9 cellular contexts compared by ENCODE assay signal in the genomic region with DNA sequence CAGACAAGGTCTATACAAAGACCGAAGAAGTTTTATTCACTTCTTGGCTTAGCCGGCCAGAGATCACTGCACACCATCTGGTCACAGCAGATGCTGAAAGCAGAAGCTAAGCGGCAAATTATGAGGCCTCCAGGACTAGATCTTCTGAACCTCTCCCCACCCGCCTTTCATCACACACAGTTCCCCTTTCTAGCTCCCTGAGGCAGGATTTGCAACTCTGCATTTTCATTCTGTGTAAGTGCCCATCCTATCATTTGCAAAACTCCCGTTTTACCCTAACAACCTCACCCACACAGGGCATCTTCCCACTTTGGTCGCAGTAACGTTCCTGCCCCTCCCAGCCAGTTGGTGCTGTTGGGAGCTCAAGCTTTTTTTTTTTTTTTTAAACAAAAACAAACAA. TPM values are rescaled to one million over a fixed set of nuclear protein-coding genes. Genes with fewer than 3 reads are reported as not detected.
DNase-seq lines count a peak whose midpoint lies in the region; ATAC-seq and TF ChIP-seq lines count a peak whose summit lies in the region.
"Had no signal": no experiment of that assay in that cellular context is flagged by ENCODE, and none has a peak within 500 bp of the region (broad histone marks: within the 10 kb centered on the region; RNA-seq: fewer than 3 reads in every experiment).

No MANE protein-coding gene starts in this region.

- H3K4me3 ChIP-seq in GM12864 (ENCODE audit: low read depth, low read length) (peak overlapping the region; percentile 17; the same call in 1 of the 2 replicates), HAP-1 (no peak overlapping the region), ovary (no peak overlapping the region)
- H3K4me3 ChIP-seq in CD8-positive, alpha-beta memory T cell (ENCODE audit: low read length) = no peak overlapping the region
- H3K4me3 ChIP-seq: ascending aorta had no signal

- no peak for TF ChIP-seq EP300 in ovary (IDR thresholded peaks at IDR 0.05)

- CTCF ChIA-PET in CD8-positive, alpha-beta memory T cell (lab: Charles Lee) = interaction anchor here (1.5 to 5.0 kb wide), 3 partner anchors 16 to 273 kb away, joined by 3 to 59 read pairs (median 8); a partner anchor contains a TSS

- H3K36me3 Mint-ChIP-seq in stimulated activated naive B cell treated with anti-CD40 and anti-IgM and Interleukin-4, amounts not matched to agents 10 μg/mL and 1 μg/mL and 100 μg/mL, for 72 hours = peaks cover 8 to 10% of the 10 kb centered on the region in 2 donors
- peaks cover 0 to 7% (median 2%) of the 10 kb centered on the region in 3 donors for H3K36me3 Mint-ChIP-seq in CD8-positive, alpha-beta memory T cell

- H3K27me3 ChIP-seq in HAP-1 (ENCODE audit: low read depth) = no peaks in the 10 kb centered on the region
- no peaks in the 10 kb centered on the region for H3K27me3 ChIP-seq in CD8-positive, alpha-beta memory T cell (ENCODE audit: insufficient read depth, low read length, poor library complexity, severe bottlenecking)
- no peaks in the 10 kb centered on the region for H3K27me3 ChIP-seq in ovary
- H3K27me3 ChIP-seq: ascending aorta had no signal

- in situ Hi-C loops in HAP-1 (cut with MboI; ENCODE audit: low sequenced_read_pairs) = no loop called here

- peak overlapping the region; percentile 65 to 78 for H3K4me3 Mint-ChIP-seq in stimulated activated naive B cell treated with anti-CD40 and anti-IgM and Interleukin-4, amounts not matched to agents 10 μg/mL and 1 μg/mL and 100 μg/mL, for 72 hours
- H3K4me3 Mint-ChIP-seq in CD8-positive, alpha-beta memory T cell = peak overlapping the region in 1 of 7 donors; percentile 10

- peaks cover 0 to 1% of the 10 kb centered on the region in 2 donors for H3K9me3 Mint-ChIP-seq in stimulated activated naive B cell treated with anti-CD40 and anti-IgM and Interleukin-4, amounts not matched to agents 10 μg/mL and 1 μg/mL and 100 μg/mL, for 72 hours
- H3K9me3 Mint-ChIP-seq in CD8-positive, alpha-beta memory T cell = peaks cover 0 to 2% (median 0%) of the 10 kb centered on the region in 5 donors

- TF ChIP-seq POLR2A in ovary (IDR thresholded peaks at IDR 0.05) = no peak

- peaks cover 7% of the 10 kb centered on the region; the same call in 1 of the 2 replicates for H3K4me1 ChIP-seq in HAP-1
- peaks cover 10% of the 10 kb centered on the region for H3K4me1 ChIP-seq in CD8-positive, alpha-beta memory T cell (ENCODE audit: insufficient read depth, low read length)
- H3K4me1 ChIP-seq in ovary (ENCODE audit: insufficient read depth) = peaks cover 6% of the 10 kb centered on the region

- H3K36me3 ChIP-seq in HAP-1 (replicated peaks) (peaks cover 8% of the 10 kb centered on the region), ovary (no peaks in the 10 kb centered on the region)
- H3K36me3 ChIP-seq in CD8-positive, alpha-beta memory T cell (ENCODE audit: insufficient read depth, low read length) = no peaks in the 10 kb centered on the region

- intact Hi-C loops in ovary (cut with DNase I) = no loop called here

- H3K27ac ChIP-seq in CD8-positive, alpha-beta memory T cell (ENCODE audit: low read depth, low read length) = no peak overlapping the region
- H3K27ac ChIP-seq in ovary = no peak overlapping the region
- H3K27ac ChIP-seq: ascending aorta had no signal

- DNase-seq in GM12864 (ENCODE audit: low read depth) (peak; percentile 92), HAP-1 (ENCODE audit: low spot score in 2 of 2) (peak; percentile 6 to 40), NCI-H2227 treated with DMSO at 0.1 percent for 48 hours (lab: John Stamatoyannopoulos, UW) (peak; percentile 64), fibroblast of gingiva (ENCODE audit: low read depth) (peak; percentile 12), ovary (no peak), NCI-H2107 treated with DMSO at 0.1 percent for 48 hours (lab: John Stamatoyannopoulos, UW; ENCODE audit: unreplicated experiment) (no peak)
- peak; percentile 81 for DNase-seq in stimulated activated naive B cell treated with anti-CD40 and anti-IgM and Interleukin-4, amounts not matched to agents 10 μg/mL and 1 μg/mL and 100 μg/mL, for 72 hours
- DNase-seq in CD8-positive, alpha-beta memory T cell = no peak

- POLR2A ChIA-PET in CD8-positive, alpha-beta memory T cell (lab: Charles Lee) = no interaction called here

- no peak for TF ChIP-seq CTCF in GM12864 (IDR thresholded peaks at IDR 0.05; ENCODE audit: low read depth, low read length, missing control alignments)
- TF ChIP-seq CTCF in ovary (IDR thresholded peaks at IDR 0.05) = no peak

- no peaks in the 10 kb centered on the region for H3K27me3 Mint-ChIP-seq in stimulated activated naive B cell treated with anti-CD40 and anti-IgM and Interleukin-4, amounts not matched to agents 10 μg/mL and 1 μg/mL and 100 μg/mL, for 72 hours
- H3K27me3 Mint-ChIP-seq in CD8-positive, alpha-beta memory T cell = no peaks in the 10 kb centered on the region

- peaks cover 29 to 63% of the 10 kb centered on the region in 2 donors for H3K4me1 Mint-ChIP-seq in stimulated activated naive B cell treated with anti-CD40 and anti-IgM and Interleukin-4, amounts not matched to agents 10 μg/mL and 1 μg/mL and 100 μg/mL, for 72 hours
- peaks cover 13 to 30% (median 28%) of the 10 kb centered on the region in 3 donors for H3K4me1 Mint-ChIP-seq in CD8-positive, alpha-beta memory T cell

- ATAC-seq in stimulated activated naive B cell treated with anti-CD40 and anti-IgM and Interleukin-4, amounts not matched to agents 10 μg/mL and 1 μg/mL and 100 μg/mL, for 72 hours (replicated peaks) = peak; percentile 58 to 63

- 46 to 57% (median 49%) methylated on average over 7 of the region's 7 CpGs for WGBS in ovary, 3 donors

- peak overlapping the region; percentile 100 for H3K27ac Mint-ChIP-seq in stimulated activated naive B cell treated with anti-CD40 and anti-IgM and Interleukin-4, amounts not matched to agents 10 μg/mL and 1 μg/mL and 100 μg/mL, for 72 hours
- H3K27ac Mint-ChIP-seq in CD8-positive, alpha-beta memory T cell = peak overlapping the region in 2 of 8 donors; percentile 35 to 36

- H3K9me3 ChIP-seq in HAP-1 = peaks cover 3% of the 10 kb centered on the region; the same call in 1 of the 2 replicates
- H3K9me3 ChIP-seq in CD8-positive, alpha-beta memory T cell (ENCODE audit: low read length) = no peaks in the 10 kb centered on the region
- no peaks in the 10 kb centered on the region for H3K9me3 ChIP-seq in ovary
- H3K9me3 ChIP-seq: ascending aorta had no signal

RNA-seq across cellular contexts. Expression of a gene that starts 3.1 kb away (rescaled TPM):
- total RNA-seq in CD8-positive, alpha-beta memory T cell = 100 to 1,000 TPM; 177 to 185 TPM
- polyA plus RNA-seq in CD8-positive, alpha-beta memory T cell = 161 TPM
- total RNA-seq in ovary = 100 to 1,000 TPM in 3 of 7 donors, 10 to 100 TPM in 4; 63.9 to 122 (median 94.5) TPM
- 10 to 100 TPM; 31.6 to 53.6 TPM for polyA plus RNA-seq in ovary

RNA-seq across cellular contexts. Expression of a gene that starts 16.7 kb away (rescaled TPM):
- 100 to 1,000 TPM; 379 to 397 TPM for total RNA-seq in CD8-positive, alpha-beta memory T cell
- polyA plus RNA-seq in CD8-positive, alpha-beta memory T cell = 11.0 TPM
- 100 to 1,000 TPM in 1 of 7 donors, 10 to 100 TPM in 5, 1 to 10 TPM in 1; 6.5 to 229 (median 20.4) TPM for total RNA-seq in ovary
- 10 to 100 TPM; 23.4 to 60.4 TPM for polyA plus RNA-seq in ovary

RNA-seq across cellular contexts. Expression of a gene that starts 34.0 kb away (rescaled TPM):
- total RNA-seq in CD8-positive, alpha-beta memory T cell = 100 to 1,000 TPM; 131 to 133 TPM
- 74.1 TPM for polyA plus RNA-seq in CD8-positive, alpha-beta memory T cell
- 10 to 100 TPM in 6 of 7 donors, 1 to 10 TPM in 1; 8.2 to 30.1 (median 15.3) TPM for total RNA-seq in ovary
- 10 to 100 TPM; 20.9 to 34.4 TPM for polyA plus RNA-seq in ovary

Comparison
In these comparisons a context has a peak if more than half of its experiments do, and no peak if none do; other contexts are left out.
1. DNase-seq: peak in GM12864 (single experiment), HAP-1 (2 of 2), NCI-H2227 treated with DMSO at 0.1 percent for 48 hours (single experiment), fibroblast of gingiva (single experiment) and stimulated activated naive B cell treated with anti-CD40 and anti-IgM and Interleukin-4, amounts not matched to agents 10 μg/mL and 1 μg/mL and 100 μg/mL, for 72 hours (single experiment); none in CD8-positive, alpha-beta memory T cell (0 of 5), ovary (0 of 5) and NCI-H2107 treated with DMSO at 0.1 percent for 48 hours (single experiment).
2. RNA of a gene that starts 34.0 kb away (total RNA-seq): 131 to 133 TPM in CD8-positive, alpha-beta memory T cell; 8.2 to 30.1 TPM in ovary; every median in the first group is over 4 times any median in the second.